ENCODE assay signal across 14 cellular contexts in the genomic region with DNA sequence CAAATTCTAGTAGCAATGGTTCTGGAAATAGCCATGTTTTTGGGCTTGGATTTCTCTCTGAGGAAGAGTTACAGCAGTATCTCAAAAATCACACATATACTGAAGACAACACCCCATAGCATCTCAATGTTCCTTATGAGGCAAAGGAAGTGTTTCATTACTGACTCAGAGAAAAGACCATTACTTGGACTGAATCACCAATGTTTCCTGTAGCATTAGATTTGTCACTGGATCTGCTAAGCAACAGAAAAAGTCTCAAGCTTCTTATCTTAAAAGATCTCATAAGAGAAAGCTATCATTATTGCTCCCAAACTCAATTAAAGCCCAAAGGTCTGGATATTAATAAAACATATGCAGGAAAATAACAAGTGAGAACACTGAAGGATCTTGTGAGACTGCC.
A peak's percentile ranks its signal among the peaks of the same experiment; 100 is the strongest.
DNase-seq lines count a peak whose midpoint lies in the region; ATAC-seq, FAIRE-seq and TF ChIP-seq lines count a peak whose summit lies in the region.
"Had no signal": no experiment of that assay in that cellular context is flagged by ENCODE, and none has a peak within 500 bp of the region (broad histone marks: within the 10 kb centered on the region; RNA-seq: fewer than 3 reads in every experiment).

No MANE protein-coding gene starts in this region.

- ATAC-seq in SK-N-SH treated with all-trans-retinoic acid at 6 μM for 48 hours (peak; percentile 94), GM19351 (IDR thresholded peaks at IDR 0.05; ENCODE audit: unreplicated experiment) (no peak)
- ATAC-seq in stimulated activated effector memory CD8-positive, alpha-beta T cell treated with anti-CD3 and anti-CD28 coated beads, Interleukin-12 subunit alpha, Interleukin-12 subunit beta, amount 100 ng/mL, for 72 hours = peak; percentile 82

- intact Hi-C loops in stomach (cut with DNase I; ENCODE audit: low total_unique reads) = no loop called here

- no peaks in the 10 kb centered on the region for H3K36me3 Mint-ChIP-seq in activated T-cell treated with anti-CD3 and anti-CD28 coated beads, Interleukin-2, amount 50 U/mL, for 24 hours (ENCODE audit: low read depth)
- no peaks in the 10 kb centered on the region for H3K36me3 Mint-ChIP-seq in stimulated activated effector memory CD8-positive, alpha-beta T cell treated with anti-CD3 and anti-CD28 coated beads, Interleukin-12 subunit alpha, Interleukin-12 subunit beta, amount 100 ng/mL, for 72 hours

- no peaks in the 10 kb centered on the region for H3K4me1 ChIP-seq in stomach
- H3K4me1 ChIP-seq: ascending aorta, transverse colon had no signal

- TF ChIP-seq EP300 in stomach (IDR thresholded peaks at IDR 0.05) = no peak

- no peaks in the 10 kb centered on the region for H3K9me3 Mint-ChIP-seq in activated T-cell treated with anti-CD3 and anti-CD28 coated beads, Interleukin-2, amount 50 U/mL, for 24 hours
- H3K9me3 Mint-ChIP-seq in stimulated activated effector memory CD8-positive, alpha-beta T cell treated with anti-CD3 and anti-CD28 coated beads, Interleukin-12 subunit alpha, Interleukin-12 subunit beta, amount 100 ng/mL, for 72 hours = no peaks in the 10 kb centered on the region

- FAIRE-seq in GM19239 (lab: Jason Lieb, UNC) = no peak

- no peak for TF ChIP-seq POLR2A in stomach (IDR thresholded peaks at IDR 0.05)

- DNase-seq in activated T-cell treated with anti-CD3 and anti-CD28 coated beads, Interleukin-2, amount 50 U/mL, for 24 hours = no peak
- DNase-seq in activated T-cell treated with anti-CD3 and anti-CD28 coated beads, Interleukin-2, amount 50 U/mL, for 1 hour = no peak
- peak; percentile 79 for DNase-seq in fibroblast of peridontal ligament (ENCODE audit: extremely low read depth)
- no peak for DNase-seq in stimulated activated effector memory CD8-positive, alpha-beta T cell treated with anti-CD3 and anti-CD28 coated beads, Interleukin-12 subunit alpha, Interleukin-12 subunit beta, amount 100 ng/mL, for 72 hours (ENCODE audit: low spot score in 2 of 2)
- DNase-seq in GM19239 (ENCODE audit: insufficient read length, low spot score) = no peak
- DNase-seq in stomach = no peak
- DNase-seq: 8988T, NCI-H2107, transverse colon had no signal

- no peaks in the 10 kb centered on the region for H3K36me3 ChIP-seq in stomach
- H3K36me3 ChIP-seq: ascending aorta, transverse colon had no signal

- H3K4me1 Mint-ChIP-seq in activated T-cell treated with anti-CD3 and anti-CD28 coated beads, Interleukin-2, amount 50 U/mL, for 24 hours (ENCODE audit: low read depth) = peaks cover 4% of the 10 kb centered on the region
- no peaks in the 10 kb centered on the region for H3K4me1 Mint-ChIP-seq in stimulated activated effector memory CD8-positive, alpha-beta T cell treated with anti-CD3 and anti-CD28 coated beads, Interleukin-12 subunit alpha, Interleukin-12 subunit beta, amount 100 ng/mL, for 72 hours

- H3K27me3 ChIP-seq in stomach = no peaks in the 10 kb centered on the region
- H3K27me3 ChIP-seq: ascending aorta, transverse colon had no signal

- peaks cover under 1% of the 10 kb centered on the region for H3K27me3 Mint-ChIP-seq in activated T-cell treated with anti-CD3 and anti-CD28 coated beads, Interleukin-2, amount 50 U/mL, for 24 hours

- H3K4me3 ChIP-seq in stomach = no peak overlapping the region
- H3K4me3 ChIP-seq: ascending aorta, skin epidermis, transverse colon had no signal

- H3K4me3 Mint-ChIP-seq in activated T-cell treated with anti-CD3 and anti-CD28 coated beads, Interleukin-2, amount 50 U/mL, for 24 hours = no peak overlapping the region
- no peak overlapping the region for H3K4me3 Mint-ChIP-seq in stimulated activated effector memory CD8-positive, alpha-beta T cell treated with anti-CD3 and anti-CD28 coated beads, Interleukin-12 subunit alpha, Interleukin-12 subunit beta, amount 100 ng/mL, for 72 hours

- H3K27ac Mint-ChIP-seq in activated T-cell treated with anti-CD3 and anti-CD28 coated beads, Interleukin-2, amount 50 U/mL, for 24 hours = peak overlapping the region; percentile 8
- no peak overlapping the region for H3K27ac Mint-ChIP-seq in stimulated activated effector memory CD8-positive, alpha-beta T cell treated with anti-CD3 and anti-CD28 coated beads, Interleukin-12 subunit alpha, Interleukin-12 subunit beta, amount 100 ng/mL, for 72 hours

- no peak overlapping the region for H3K27ac ChIP-seq in stomach
- H3K27ac ChIP-seq: ascending aorta, KMS-11, transverse colon had no signal

- H3K9me3 ChIP-seq in stomach = no peaks in the 10 kb centered on the region
- H3K9me3 ChIP-seq: ascending aorta, transverse colon had no signal

- TF ChIP-seq CTCF in stomach (IDR thresholded peaks at IDR 0.05) = no peak

TF ChIP-seq in SK-N-SH treated with all-trans-retinoic acid at 6 μM for 48 hours, 23 proteins besides CTCF, POLR2A, EP300 and RAD21:
- TF ChIP-seq ESRRG (CRISPR knock-in tag; IDR thresholded peaks at IDR 0.05) = no peak
- peak; percentile 63 for TF ChIP-seq ISL1 (CRISPR knock-in tag; IDR thresholded peaks at IDR 0.05)
- peak; percentile 85; the same call in 1 of the 2 replicates for TF ChIP-seq ZFP3 (CRISPR knock-in tag; IDR thresholded peaks at IDR 0.05)
- no peak for TF ChIP-seq RARB (CRISPR knock-in tag; IDR thresholded peaks at IDR 0.05)
- TF ChIP-seq ZNF70 (CRISPR knock-in tag; IDR thresholded peaks at IDR 0.05) = no peak
- no peak for TF ChIP-seq SNAI2 (CRISPR knock-in tag; IDR thresholded peaks at IDR 0.05)
- no peak for TF ChIP-seq BACH2 (CRISPR knock-in tag; IDR thresholded peaks at IDR 0.05; ENCODE audit: borderline replicate concordance)
